ENCODE assay signal across 1 cellular context in the genomic region with DNA sequence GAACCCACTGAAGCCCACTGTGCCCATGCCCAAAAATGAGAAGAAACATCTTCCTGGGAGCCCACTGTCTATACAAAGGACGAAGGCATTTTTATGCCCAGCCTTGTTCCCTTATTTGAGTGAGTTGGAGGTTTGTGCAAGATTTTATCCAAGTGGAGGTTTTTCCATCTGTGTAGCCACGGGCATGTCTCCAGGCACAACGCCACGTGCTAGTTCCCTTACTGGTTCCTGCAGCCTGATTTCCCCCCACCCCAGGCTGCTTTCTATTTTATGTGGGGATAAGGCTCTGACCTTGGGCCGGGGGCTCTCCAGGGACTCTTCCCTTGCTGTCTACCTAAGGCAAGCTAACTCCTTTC.
TF ChIP-seq lines count a peak whose summit lies in the region.

No MANE protein-coding gene starts in this region.

TF ChIP-seq in K562, 482 proteins besides CTCF, POLR2A, EP300 and RAD21 (continues in another document):
- TF ChIP-seq PML (IDR thresholded peaks at IDR 0.05; ENCODE audit: low read length) (no peak), MAZ (CRISPR knock-in tag; conservative IDR thresholded peaks at IDR 0.05 in 1 of 2, IDR thresholded peaks at IDR 0.05 in 1 of 2) (no peak), FOXP1 (CRISPR knock-in tag; IDR thresholded peaks at IDR 0.05) (no peak), KAT2B (IDR thresholded peaks at IDR 0.05; ENCODE audit: low read depth, low read length) (no peak), HOXB6 (CRISPR knock-in tag; IDR thresholded peaks at IDR 0.05; ENCODE audit: borderline replicate concordance) (no peak), ZFX (CRISPR knock-in tag; IDR thresholded peaks at IDR 0.05) (peak; percentile 10; the same call in 1 of the 2 replicates), CBX1 (IDR thresholded peaks at IDR 0.05; ENCODE audit: low read depth) (no peak), TAF15 (IDR thresholded peaks at IDR 0.05; ENCODE audit: low read depth, low read length) (no peak), HMG20B (CRISPR knock-in tag; IDR thresholded peaks at IDR 0.05) (no peak), ZNF584 (CRISPR knock-in tag; IDR thresholded peaks at IDR 0.05; ENCODE audit: low read depth) (no peak)
- TF ChIP-seq, protein P1, sequence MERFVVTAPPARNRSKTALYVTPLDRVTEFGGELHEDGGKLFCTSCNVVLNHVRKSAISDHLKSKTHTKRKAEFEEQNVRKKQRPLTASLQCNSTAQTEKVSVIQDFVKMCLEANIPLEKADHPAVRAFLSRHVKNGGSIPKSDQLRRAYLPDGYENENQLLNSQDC (CRISPR knock-in tag; IDR thresholded peaks at IDR 0.05): no peak
- TF ChIP-seq, protein P2, sequence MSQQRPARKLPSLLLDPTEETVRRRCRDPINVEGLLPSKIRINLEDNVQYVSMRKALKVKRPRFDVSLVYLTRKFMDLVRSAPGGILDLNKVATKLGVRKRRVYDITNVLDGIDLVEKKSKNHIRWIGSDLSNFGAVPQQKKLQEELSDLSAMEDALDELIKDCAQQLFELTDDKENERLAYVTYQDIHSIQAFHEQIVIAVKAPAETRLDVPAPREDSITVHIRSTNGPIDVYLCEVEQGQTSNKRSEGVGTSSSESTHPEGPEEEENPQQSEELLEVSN (IDR thresholded peaks at IDR 0.05; ENCODE audit: borderline replicate concordance in 1 of 2, extremely low read depth in 1 of 2, insufficient read depth in 1 of 2, insufficient read length in 1 of 2, low read depth in 1 of 2, low read length in 1 of 2, poor library complexity in 1 of 2, severe bottlenecking in 1 of 2): peak in 1 of 2 experiments; percentile 52
- TF ChIP-seq, protein P3, sequence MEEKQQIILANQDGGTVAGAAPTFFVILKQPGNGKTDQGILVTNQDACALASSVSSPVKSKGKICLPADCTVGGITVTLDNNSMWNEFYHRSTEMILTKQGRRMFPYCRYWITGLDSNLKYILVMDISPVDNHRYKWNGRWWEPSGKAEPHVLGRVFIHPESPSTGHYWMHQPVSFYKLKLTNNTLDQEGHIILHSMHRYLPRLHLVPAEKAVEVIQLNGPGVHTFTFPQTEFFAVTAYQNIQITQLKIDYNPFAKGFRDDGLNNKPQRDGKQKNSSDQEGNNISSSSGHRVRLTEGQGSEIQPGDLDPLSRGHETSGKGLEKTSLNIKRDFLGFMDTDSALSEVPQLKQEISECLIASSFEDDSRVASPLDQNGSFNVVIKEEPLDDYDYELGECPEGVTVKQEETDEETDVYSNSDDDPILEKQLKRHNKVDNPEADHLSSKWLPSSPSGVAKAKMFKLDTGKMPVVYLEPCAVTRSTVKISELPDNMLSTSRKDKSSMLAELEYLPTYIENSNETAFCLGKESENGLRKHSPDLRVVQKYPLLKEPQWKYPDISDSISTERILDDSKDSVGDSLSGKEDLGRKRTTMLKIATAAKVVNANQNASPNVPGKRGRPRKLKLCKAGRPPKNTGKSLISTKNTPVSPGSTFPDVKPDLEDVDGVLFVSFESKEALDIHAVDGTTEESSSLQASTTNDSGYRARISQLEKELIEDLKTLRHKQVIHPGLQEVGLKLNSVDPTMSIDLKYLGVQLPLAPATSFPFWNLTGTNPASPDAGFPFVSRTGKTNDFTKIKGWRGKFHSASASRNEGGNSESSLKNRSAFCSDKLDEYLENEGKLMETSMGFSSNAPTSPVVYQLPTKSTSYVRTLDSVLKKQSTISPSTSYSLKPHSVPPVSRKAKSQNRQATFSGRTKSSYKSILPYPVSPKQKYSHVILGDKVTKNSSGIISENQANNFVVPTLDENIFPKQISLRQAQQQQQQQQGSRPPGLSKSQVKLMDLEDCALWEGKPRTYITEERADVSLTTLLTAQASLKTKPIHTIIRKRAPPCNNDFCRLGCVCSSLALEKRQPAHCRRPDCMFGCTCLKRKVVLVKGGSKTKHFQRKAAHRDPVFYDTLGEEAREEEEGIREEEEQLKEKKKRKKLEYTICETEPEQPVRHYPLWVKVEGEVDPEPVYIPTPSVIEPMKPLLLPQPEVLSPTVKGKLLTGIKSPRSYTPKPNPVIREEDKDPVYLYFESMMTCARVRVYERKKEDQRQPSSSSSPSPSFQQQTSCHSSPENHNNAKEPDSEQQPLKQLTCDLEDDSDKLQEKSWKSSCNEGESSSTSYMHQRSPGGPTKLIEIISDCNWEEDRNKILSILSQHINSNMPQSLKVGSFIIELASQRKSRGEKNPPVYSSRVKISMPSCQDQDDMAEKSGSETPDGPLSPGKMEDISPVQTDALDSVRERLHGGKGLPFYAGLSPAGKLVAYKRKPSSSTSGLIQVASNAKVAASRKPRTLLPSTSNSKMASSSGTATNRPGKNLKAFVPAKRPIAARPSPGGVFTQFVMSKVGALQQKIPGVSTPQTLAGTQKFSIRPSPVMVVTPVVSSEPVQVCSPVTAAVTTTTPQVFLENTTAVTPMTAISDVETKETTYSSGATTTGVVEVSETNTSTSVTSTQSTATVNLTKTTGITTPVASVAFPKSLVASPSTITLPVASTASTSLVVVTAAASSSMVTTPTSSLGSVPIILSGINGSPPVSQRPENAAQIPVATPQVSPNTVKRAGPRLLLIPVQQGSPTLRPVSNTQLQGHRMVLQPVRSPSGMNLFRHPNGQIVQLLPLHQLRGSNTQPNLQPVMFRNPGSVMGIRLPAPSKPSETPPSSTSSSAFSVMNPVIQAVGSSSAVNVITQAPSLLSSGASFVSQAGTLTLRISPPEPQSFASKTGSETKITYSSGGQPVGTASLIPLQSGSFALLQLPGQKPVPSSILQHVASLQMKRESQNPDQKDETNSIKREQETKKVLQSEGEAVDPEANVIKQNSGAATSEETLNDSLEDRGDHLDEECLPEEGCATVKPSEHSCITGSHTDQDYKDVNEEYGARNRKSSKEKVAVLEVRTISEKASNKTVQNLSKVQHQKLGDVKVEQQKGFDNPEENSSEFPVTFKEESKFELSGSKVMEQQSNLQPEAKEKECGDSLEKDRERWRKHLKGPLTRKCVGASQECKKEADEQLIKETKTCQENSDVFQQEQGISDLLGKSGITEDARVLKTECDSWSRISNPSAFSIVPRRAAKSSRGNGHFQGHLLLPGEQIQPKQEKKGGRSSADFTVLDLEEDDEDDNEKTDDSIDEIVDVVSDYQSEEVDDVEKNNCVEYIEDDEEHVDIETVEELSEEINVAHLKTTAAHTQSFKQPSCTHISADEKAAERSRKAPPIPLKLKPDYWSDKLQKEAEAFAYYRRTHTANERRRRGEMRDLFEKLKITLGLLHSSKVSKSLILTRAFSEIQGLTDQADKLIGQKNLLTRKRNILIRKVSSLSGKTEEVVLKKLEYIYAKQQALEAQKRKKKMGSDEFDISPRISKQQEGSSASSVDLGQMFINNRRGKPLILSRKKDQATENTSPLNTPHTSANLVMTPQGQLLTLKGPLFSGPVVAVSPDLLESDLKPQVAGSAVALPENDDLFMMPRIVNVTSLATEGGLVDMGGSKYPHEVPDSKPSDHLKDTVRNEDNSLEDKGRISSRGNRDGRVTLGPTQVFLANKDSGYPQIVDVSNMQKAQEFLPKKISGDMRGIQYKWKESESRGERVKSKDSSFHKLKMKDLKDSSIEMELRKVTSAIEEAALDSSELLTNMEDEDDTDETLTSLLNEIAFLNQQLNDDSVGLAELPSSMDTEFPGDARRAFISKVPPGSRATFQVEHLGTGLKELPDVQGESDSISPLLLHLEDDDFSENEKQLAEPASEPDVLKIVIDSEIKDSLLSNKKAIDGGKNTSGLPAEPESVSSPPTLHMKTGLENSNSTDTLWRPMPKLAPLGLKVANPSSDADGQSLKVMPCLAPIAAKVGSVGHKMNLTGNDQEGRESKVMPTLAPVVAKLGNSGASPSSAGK (IDR thresholded peaks at IDR 0.05): peak; percentile 60; the same call in 1 of the 2 replicates
- TF ChIP-seq, protein P4, sequence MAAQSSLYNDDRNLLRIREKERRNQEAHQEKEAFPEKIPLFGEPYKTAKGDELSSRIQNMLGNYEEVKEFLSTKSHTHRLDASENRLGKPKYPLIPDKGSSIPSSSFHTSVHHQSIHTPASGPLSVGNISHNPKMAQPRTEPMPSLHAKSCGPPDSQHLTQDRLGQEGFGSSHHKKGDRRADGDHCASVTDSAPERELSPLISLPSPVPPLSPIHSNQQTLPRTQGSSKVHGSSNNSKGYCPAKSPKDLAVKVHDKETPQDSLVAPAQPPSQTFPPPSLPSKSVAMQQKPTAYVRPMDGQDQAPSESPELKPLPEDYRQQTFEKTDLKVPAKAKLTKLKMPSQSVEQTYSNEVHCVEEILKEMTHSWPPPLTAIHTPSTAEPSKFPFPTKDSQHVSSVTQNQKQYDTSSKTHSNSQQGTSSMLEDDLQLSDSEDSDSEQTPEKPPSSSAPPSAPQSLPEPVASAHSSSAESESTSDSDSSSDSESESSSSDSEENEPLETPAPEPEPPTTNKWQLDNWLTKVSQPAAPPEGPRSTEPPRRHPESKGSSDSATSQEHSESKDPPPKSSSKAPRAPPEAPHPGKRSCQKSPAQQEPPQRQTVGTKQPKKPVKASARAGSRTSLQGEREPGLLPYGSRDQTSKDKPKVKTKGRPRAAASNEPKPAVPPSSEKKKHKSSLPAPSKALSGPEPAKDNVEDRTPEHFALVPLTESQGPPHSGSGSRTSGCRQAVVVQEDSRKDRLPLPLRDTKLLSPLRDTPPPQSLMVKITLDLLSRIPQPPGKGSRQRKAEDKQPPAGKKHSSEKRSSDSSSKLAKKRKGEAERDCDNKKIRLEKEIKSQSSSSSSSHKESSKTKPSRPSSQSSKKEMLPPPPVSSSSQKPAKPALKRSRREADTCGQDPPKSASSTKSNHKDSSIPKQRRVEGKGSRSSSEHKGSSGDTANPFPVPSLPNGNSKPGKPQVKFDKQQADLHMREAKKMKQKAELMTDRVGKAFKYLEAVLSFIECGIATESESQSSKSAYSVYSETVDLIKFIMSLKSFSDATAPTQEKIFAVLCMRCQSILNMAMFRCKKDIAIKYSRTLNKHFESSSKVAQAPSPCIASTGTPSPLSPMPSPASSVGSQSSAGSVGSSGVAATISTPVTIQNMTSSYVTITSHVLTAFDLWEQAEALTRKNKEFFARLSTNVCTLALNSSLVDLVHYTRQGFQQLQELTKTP (IDR thresholded peaks at IDR 0.05; ENCODE audit: low read depth in 1 of 2, partially characterized antibody in 2 of 2): no peak
- TF ChIP-seq, protein P5, sequence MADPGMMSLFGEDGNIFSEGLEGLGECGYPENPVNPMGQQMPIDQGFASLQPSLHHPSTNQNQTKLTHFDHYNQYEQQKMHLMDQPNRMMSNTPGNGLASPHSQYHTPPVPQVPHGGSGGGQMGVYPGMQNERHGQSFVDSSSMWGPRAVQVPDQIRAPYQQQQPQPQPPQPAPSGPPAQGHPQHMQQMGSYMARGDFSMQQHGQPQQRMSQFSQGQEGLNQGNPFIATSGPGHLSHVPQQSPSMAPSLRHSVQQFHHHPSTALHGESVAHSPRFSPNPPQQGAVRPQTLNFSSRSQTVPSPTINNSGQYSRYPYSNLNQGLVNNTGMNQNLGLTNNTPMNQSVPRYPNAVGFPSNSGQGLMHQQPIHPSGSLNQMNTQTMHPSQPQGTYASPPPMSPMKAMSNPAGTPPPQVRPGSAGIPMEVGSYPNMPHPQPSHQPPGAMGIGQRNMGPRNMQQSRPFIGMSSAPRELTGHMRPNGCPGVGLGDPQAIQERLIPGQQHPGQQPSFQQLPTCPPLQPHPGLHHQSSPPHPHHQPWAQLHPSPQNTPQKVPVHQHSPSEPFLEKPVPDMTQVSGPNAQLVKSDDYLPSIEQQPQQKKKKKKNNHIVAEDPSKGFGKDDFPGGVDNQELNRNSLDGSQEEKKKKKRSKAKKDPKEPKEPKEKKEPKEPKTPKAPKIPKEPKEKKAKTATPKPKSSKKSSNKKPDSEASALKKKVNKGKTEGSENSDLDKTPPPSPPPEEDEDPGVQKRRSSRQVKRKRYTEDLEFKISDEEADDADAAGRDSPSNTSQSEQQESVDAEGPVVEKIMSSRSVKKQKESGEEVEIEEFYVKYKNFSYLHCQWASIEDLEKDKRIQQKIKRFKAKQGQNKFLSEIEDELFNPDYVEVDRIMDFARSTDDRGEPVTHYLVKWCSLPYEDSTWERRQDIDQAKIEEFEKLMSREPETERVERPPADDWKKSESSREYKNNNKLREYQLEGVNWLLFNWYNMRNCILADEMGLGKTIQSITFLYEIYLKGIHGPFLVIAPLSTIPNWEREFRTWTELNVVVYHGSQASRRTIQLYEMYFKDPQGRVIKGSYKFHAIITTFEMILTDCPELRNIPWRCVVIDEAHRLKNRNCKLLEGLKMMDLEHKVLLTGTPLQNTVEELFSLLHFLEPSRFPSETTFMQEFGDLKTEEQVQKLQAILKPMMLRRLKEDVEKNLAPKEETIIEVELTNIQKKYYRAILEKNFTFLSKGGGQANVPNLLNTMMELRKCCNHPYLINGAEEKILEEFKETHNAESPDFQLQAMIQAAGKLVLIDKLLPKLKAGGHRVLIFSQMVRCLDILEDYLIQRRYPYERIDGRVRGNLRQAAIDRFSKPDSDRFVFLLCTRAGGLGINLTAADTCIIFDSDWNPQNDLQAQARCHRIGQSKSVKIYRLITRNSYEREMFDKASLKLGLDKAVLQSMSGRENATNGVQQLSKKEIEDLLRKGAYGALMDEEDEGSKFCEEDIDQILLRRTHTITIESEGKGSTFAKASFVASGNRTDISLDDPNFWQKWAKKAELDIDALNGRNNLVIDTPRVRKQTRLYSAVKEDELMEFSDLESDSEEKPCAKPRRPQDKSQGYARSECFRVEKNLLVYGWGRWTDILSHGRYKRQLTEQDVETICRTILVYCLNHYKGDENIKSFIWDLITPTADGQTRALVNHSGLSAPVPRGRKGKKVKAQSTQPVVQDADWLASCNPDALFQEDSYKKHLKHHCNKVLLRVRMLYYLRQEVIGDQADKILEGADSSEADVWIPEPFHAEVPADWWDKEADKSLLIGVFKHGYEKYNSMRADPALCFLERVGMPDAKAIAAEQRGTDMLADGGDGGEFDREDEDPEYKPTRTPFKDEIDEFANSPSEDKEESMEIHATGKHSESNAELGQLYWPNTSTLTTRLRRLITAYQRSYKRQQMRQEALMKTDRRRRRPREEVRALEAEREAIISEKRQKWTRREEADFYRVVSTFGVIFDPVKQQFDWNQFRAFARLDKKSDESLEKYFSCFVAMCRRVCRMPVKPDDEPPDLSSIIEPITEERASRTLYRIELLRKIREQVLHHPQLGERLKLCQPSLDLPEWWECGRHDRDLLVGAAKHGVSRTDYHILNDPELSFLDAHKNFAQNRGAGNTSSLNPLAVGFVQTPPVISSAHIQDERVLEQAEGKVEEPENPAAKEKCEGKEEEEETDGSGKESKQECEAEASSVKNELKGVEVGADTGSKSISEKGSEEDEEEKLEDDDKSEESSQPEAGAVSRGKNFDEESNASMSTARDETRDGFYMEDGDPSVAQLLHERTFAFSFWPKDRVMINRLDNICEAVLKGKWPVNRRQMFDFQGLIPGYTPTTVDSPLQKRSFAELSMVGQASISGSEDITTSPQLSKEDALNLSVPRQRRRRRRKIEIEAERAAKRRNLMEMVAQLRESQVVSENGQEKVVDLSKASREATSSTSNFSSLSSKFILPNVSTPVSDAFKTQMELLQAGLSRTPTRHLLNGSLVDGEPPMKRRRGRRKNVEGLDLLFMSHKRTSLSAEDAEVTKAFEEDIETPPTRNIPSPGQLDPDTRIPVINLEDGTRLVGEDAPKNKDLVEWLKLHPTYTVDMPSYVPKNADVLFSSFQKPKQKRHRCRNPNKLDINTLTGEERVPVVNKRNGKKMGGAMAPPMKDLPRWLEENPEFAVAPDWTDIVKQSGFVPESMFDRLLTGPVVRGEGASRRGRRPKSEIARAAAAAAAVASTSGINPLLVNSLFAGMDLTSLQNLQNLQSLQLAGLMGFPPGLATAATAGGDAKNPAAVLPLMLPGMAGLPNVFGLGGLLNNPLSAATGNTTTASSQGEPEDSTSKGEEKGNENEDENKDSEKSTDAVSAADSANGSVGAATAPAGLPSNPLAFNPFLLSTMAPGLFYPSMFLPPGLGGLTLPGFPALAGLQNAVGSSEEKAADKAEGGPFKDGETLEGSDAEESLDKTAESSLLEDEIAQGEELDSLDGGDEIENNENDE (IDR thresholded peaks at IDR 0.05; ENCODE audit: low read depth, low read length): no peak
